ENCODE assay signal across 19 cellular contexts in genomic region chr16:88825146-88825545, GRCh38.
"Had no signal": no experiment of that assay in that cellular context is flagged by ENCODE, and none has a peak within 500 bp of the region (broad histone marks: within the 10 kb centered on the region; RNA-seq: fewer than 3 reads in every experiment).

No MANE protein-coding gene starts in this region.

- H3K27me3 Mint-ChIP-seq: effector memory CD8-positive, alpha-beta T cell; memory B cell had no signal

- ATAC-seq: effector memory CD8-positive, alpha-beta T cell; gastroesophageal sphincter; heart left ventricle; left lobe of liver had no signal

- H3K27ac Mint-ChIP-seq: effector memory CD8-positive, alpha-beta T cell; immature natural killer cell; memory B cell had no signal

- DNase-seq: dermis blood vessel endothelial cell; dorsolateral prefrontal cortex; effector CD4-positive, alpha-beta T cell; effector memory CD8-positive, alpha-beta T cell; foreskin keratinocyte; heart left ventricle; hypothalamus; immature natural killer cell; islet precursor cell; kidney; kidney glomerular epithelial cell; left colon; left ventricle myocardium inferior; mammary epithelial cell; mesendoderm; midbrain had no signal

- H3K9me3 Mint-ChIP-seq: effector memory CD8-positive, alpha-beta T cell; immature natural killer cell; memory B cell had no signal

- H3K4me1 Mint-ChIP-seq: immature natural killer cell, memory B cell had no signal

- H3K4me3 Mint-ChIP-seq: effector memory CD8-positive, alpha-beta T cell; immature natural killer cell; memory B cell had no signal
